Comparison of ENCODE assay signal across 29 cellular contexts in genomic region chr22:38936562-38936961, GRCh38. TPM values are rescaled to one million over a fixed set of nuclear protein-coding genes. Genes with fewer than 3 reads are reported as not detected.
DNase-seq lines count a peak whose midpoint lies in the region; ATAC-seq and TF ChIP-seq lines count a peak whose summit lies in the region.
"Had no signal": no experiment of that assay in that cellular context is flagged by ENCODE, and none has a peak within 500 bp of the region (broad histone marks: within the 10 kb centered on the region; RNA-seq: fewer than 3 reads in every experiment).

No MANE protein-coding gene starts in this region.

- no peaks in the 10 kb centered on the region for H4K20me1 ChIP-seq in PC-9 (ENCODE audit: insufficient read depth)

- no peak overlapping the region for H3K27ac ChIP-seq in PC-9
- no peak overlapping the region for H3K27ac ChIP-seq in trophoblast cell (ENCODE audit: low read depth, low read length)
- H3K27ac ChIP-seq: GM23248, Peyer's patch had no signal

- H4K8ac ChIP-seq in trophoblast cell (ENCODE audit: low read depth, low read length) = no peak overlapping the region

- DNase-seq in HT-29 (ENCODE audit: low spot score) (peak; percentile 19), PC-9 (no peak), islet precursor cell (peak; percentile 29), trophoblast cell (no peak), omental fat pad (ENCODE audit: low spot score) (no peak)
- DNase-seq: CD8-positive, alpha-beta memory T cell; DMS 273 treated with DMSO at 0.1 percent for 48 hours; DMS79; EL; GDM1; GM23248; HFFc6; MG63; NCI-H2029; NCI-H2227 treated with DMSO at 0.1 percent for 48 hours; NCI-H526 treated with DMSO at 0.1 percent for 48 hours; Peyer's patch; SIG-M5; SK-N-SH; SW 1271 had no signal

- H3K9me3 ChIP-seq in PC-9 (ENCODE audit: insufficient read depth, low read depth) (no peaks in the 10 kb centered on the region), trophoblast cell (ENCODE audit: insufficient read depth, low read depth, low read length) (peaks cover 4% of the 10 kb centered on the region)
- H3K9me3 ChIP-seq: HAP-1, MG63, Peyer's patch, SK-N-SH had no signal

- H2BK5ac ChIP-seq in trophoblast cell (ENCODE audit: low read depth, low read length, poor library complexity) = no peak overlapping the region

- H3K79me2 ChIP-seq in PC-9 (ENCODE audit: low read depth) (no peaks in the 10 kb centered on the region), trophoblast cell (ENCODE audit: control insufficient read depth, insufficient read depth, low read length, poor library complexity) (no peaks in the 10 kb centered on the region)

- intact Hi-C loops in PC-9 (cut with micrococcal nuclease; ENCODE audit: unreplicated experiment) = loop anchor here (5.0 kb wide), 1 partner anchor 46 kb away; the partner anchor contains the start of gene APOBEC3B

- ATAC-seq in omental fat pad (ENCODE audit: low FRiP score) (no peak), HG02870 (IDR thresholded peaks at IDR 0.05; ENCODE audit: unreplicated experiment) (no peak), HG02588 (IDR thresholded peaks at IDR 0.05; ENCODE audit: unreplicated experiment) (no peak)
- ATAC-seq: GM12878, K562 had no signal

- H2AK5ac ChIP-seq in trophoblast cell (ENCODE audit: low read length) = no peak overlapping the region

- H3K27me3 ChIP-seq in PC-9 (ENCODE audit: insufficient read depth, low read depth) (no peaks in the 10 kb centered on the region), trophoblast cell (ENCODE audit: insufficient read depth, low read length) (no peaks in the 10 kb centered on the region)
- H3K27me3 ChIP-seq: Peyer's patch had no signal

- H3K36me3 ChIP-seq in PC-9 (ENCODE audit: low read depth) = no peaks in the 10 kb centered on the region
- no peaks in the 10 kb centered on the region for H3K36me3 ChIP-seq in trophoblast cell (ENCODE audit: control insufficient read depth in 1 of 2, insufficient read depth in 2 of 2, low read length in 2 of 2)
- H3K36me3 ChIP-seq: HAP-1, MG63, Peyer's patch had no signal

- no peak for TF ChIP-seq CTCF in PC-9 (conservative IDR thresholded peaks at IDR 0.05)
- TF ChIP-seq CTCF in omental fat pad (IDR thresholded peaks at IDR 0.05) = no peak

- no peak overlapping the region for H4K12ac ChIP-seq in trophoblast cell (ENCODE audit: low read depth, low read length)

- H3K14ac ChIP-seq in trophoblast cell (ENCODE audit: low read length) = no peak overlapping the region

- no peak overlapping the region for H3K4ac ChIP-seq in trophoblast cell (ENCODE audit: low read depth, low read length)

- H3K4me3 ChIP-seq in PC-9 (no peak overlapping the region), trophoblast cell (ENCODE audit: low read depth, low read length) (peak overlapping the region; percentile 23)
- H3K4me3 ChIP-seq: GM12878, GM23248, HAP-1, K562, MG63, Peyer's patch had no signal

- BruUV-seq in PC-9 (replicated peaks; lab: Mats Ljungman, UMichigan) = no TSS peak

- CTCF ChIA-PET in PC-9 (lab: Charles Lee) = no interaction called here

- no peaks in the 10 kb centered on the region for H3K79me1 ChIP-seq in trophoblast cell (ENCODE audit: low read length)

- peaks cover 21% of the 10 kb centered on the region; the same call in 1 of the 2 replicates for H3F3A ChIP-seq in PC-9 (ENCODE audit: insufficient read depth, low read depth)

- H2AFZ ChIP-seq in PC-9 (no peak overlapping the region), trophoblast cell (ENCODE audit: insufficient read depth, low read length, poor library complexity) (no peak overlapping the region)
- H2AFZ ChIP-seq: GM23248 had no signal

- WGBS in trophoblast cell (ENCODE audit: extremely low coverage, insufficient coverage, insufficient read length) = no CpG with 5 or more reads among the region's 17 CpGs

- H3K4me1 ChIP-seq in PC-9 (replicated peaks; ENCODE audit: insufficient read depth) (peaks cover 40% of the 10 kb centered on the region), trophoblast cell (ENCODE audit: control insufficient read depth in 1 of 2, insufficient read depth in 2 of 2, low read length in 2 of 2) (no peaks in the 10 kb centered on the region)
- H3K4me1 ChIP-seq: HAP-1 had no signal

- POLR2A ChIA-PET in PC-9 (lab: Charles Lee; ENCODE audit: unreplicated experiment) = no interaction called here

- H2BK12ac ChIP-seq in trophoblast cell (ENCODE audit: low read length) = no peak overlapping the region

- no peaks in the 10 kb centered on the region for H3K9me2 ChIP-seq in PC-9 (ENCODE audit: insufficient read depth)
- H3K9me2 ChIP-seq: SK-N-SH had no signal

- no peak overlapping the region for H3K18ac ChIP-seq in trophoblast cell (ENCODE audit: low read length)

- no peak overlapping the region for H3K9ac ChIP-seq in trophoblast cell (ENCODE audit: low read length)
- H3K9ac ChIP-seq: GM23248, SK-N-SH had no signal

- H3K4me2 ChIP-seq in PC-9 (peak overlapping the region; percentile 56), trophoblast cell (ENCODE audit: low read length) (no peak overlapping the region)
- H3K4me2 ChIP-seq: SK-N-SH had no signal

- H3K23ac ChIP-seq in trophoblast cell (ENCODE audit: low read length) = no peak overlapping the region

- no peak overlapping the region for H4K91ac ChIP-seq in trophoblast cell (ENCODE audit: low read depth, low read length)

- H2BK120ac ChIP-seq in trophoblast cell (ENCODE audit: insufficient read depth, low read length, poor library complexity) = no peak overlapping the region

RNA-seq across cellular contexts. Expression of gene APOBEC3A, which starts 20.8 kb away (rescaled TPM):
- not detected in 2 replicates for total RNA-seq in HT-29 (2014; rRNA removed; shearing (Covaris generic))
- total RNA-seq in PC-9 (2021) (not detected in 2 replicates), omental fat pad (10 to 100 TPM in 1 of 4 donors, 1 to 10 TPM in 3; 2.7 to 47.4 (median 4.9) TPM)
- not detected in 2 replicates for polyA plus RNA-seq in trophoblast cell (2013)
- total RNA-seq: B cell; CD8-positive, alpha-beta memory T cell; GM12878; GM23248; HFFc6; HT1080; K562; LHCN-M2; NCI-H460 had no signal
- polyA plus RNA-seq: CD8-positive, alpha-beta memory T cell; GM23248; SK-N-SH had no signal

RNA-seq across cellular contexts. Expression of gene APOBEC3B, which starts 45.6 kb away (rescaled TPM):
- 3.2 and 5.5 TPM in 2 replicates for total RNA-seq in HT-29 (2014; rRNA removed; shearing (Covaris generic))
- 66.5 and 83.6 TPM in 2 replicates for total RNA-seq in PC-9 (2021)
- polyA plus RNA-seq in trophoblast cell (2013) = 2.4 and 2.5 TPM in 2 replicates
- total RNA-seq in omental fat pad = 1 to 10 TPM in 2 of 4 donors, not detected in 2; 1.1 to 2.2 TPM
- polyA plus RNA-seq: SK-N-SH had no signal

Comparison
In these comparisons a context has a peak if more than half of its experiments do, and no peak if none do; other contexts are left out.
1. DNase-seq: peak in HT-29 (single experiment) and islet precursor cell (single experiment); none in PC-9 (0 of 2), trophoblast cell (0 of 2) and omental fat pad (single experiment).
2. RNA of gene APOBEC3B, which starts 45.6 kb away (total RNA-seq): 66.5 to 83.6 TPM in PC-9; 3.2 to 5.5 TPM in HT-29 and 1.1 to 2.2 TPM in omental fat pad; every median in the first group is over 10 times any median in the second.